Comparison of ENCODE assay signal across 10 cellular contexts in genomic region chr12:51847830-51848727, GRCh38. TPM values are rescaled to one million over a fixed set of nuclear protein-coding genes. Genes with fewer than 3 reads are reported as not detected.
DNase-seq lines count a peak whose midpoint lies in the region; ATAC-seq and TF ChIP-seq lines count a peak whose summit lies in the region.
"Had no signal": no experiment of that assay in that cellular context is flagged by ENCODE, and none has a peak within 500 bp of the region (broad histone marks: within the 10 kb centered on the region; RNA-seq: fewer than 3 reads in every experiment).

Gene FIGNL2, minus strand, starts transcription at chr12:51848718. Its CDS starts 26,305 bp downstream, at chr12:51822413.

- ATAC-seq in sciatic nerve = peak; percentile 63

- no peaks in the 10 kb centered on the region for H3K9me3 Mint-ChIP-seq in CD8-positive, alpha-beta memory T cell

- peaks cover 28% of the 10 kb centered on the region for H3K27me3 ChIP-seq in CD8-positive, alpha-beta memory T cell (ENCODE audit: insufficient read depth, low read length, poor library complexity, severe bottlenecking)
- peaks cover 27% of the 10 kb centered on the region for H3K27me3 ChIP-seq in iPS DF 6.9 (ENCODE audit: control insufficient read depth, insufficient read depth, low read length)

- no peak within 1 kb of the TSS for H3K27ac ChIP-seq in CD8-positive, alpha-beta memory T cell (ENCODE audit: low read depth, low read length)
- H3K27ac ChIP-seq in VCaP = peak within 1 kb of the TSS; percentile 67
- no peak within 1 kb of the TSS for H3K27ac ChIP-seq in iPS DF 6.9 (ENCODE audit: low read length)

- POLR2A ChIA-PET in CD8-positive, alpha-beta memory T cell (lab: Charles Lee) = no interaction called here

- no peaks in the 10 kb centered on the region for H3K36me3 ChIP-seq in CD8-positive, alpha-beta memory T cell (ENCODE audit: insufficient read depth, low read length)
- no peaks in the 10 kb centered on the region for H3K36me3 ChIP-seq in iPS DF 6.9 (ENCODE audit: control insufficient read depth, insufficient read depth, low read length)

- H3K36me3 Mint-ChIP-seq in CD8-positive, alpha-beta memory T cell = peaks cover 0 to 4% (median 0%) of the 10 kb centered on the region in 3 donors

- intact Hi-C loops in sciatic nerve (cut with DNase I) = no loop called here

- no peak for TF ChIP-seq CTCF in VCaP (conservative IDR thresholded peaks at IDR 0.05)

- H3K4me3 Mint-ChIP-seq in CD8-positive, alpha-beta memory T cell = peak within 1 kb of the TSS; percentile 41 to 81 (median 59)

- peaks cover 5 to 26% (median 13%) of the 10 kb centered on the region in 3 donors for H3K4me1 Mint-ChIP-seq in CD8-positive, alpha-beta memory T cell

- H3K9me3 ChIP-seq in CD8-positive, alpha-beta memory T cell (ENCODE audit: low read length) = no peaks in the 10 kb centered on the region
- no peaks in the 10 kb centered on the region for H3K9me3 ChIP-seq in iPS DF 6.9 (ENCODE audit: control insufficient read depth, insufficient read depth, low read length)

- peaks cover 37 to 58% of the 10 kb centered on the region in 2 donors for H3K27me3 Mint-ChIP-seq in CD8-positive, alpha-beta memory T cell

- peak within 1 kb of the TSS in 1 of 8 donors; percentile 57 for H3K27ac Mint-ChIP-seq in CD8-positive, alpha-beta memory T cell

- peaks cover 8% of the 10 kb centered on the region for H3K4me1 ChIP-seq in CD8-positive, alpha-beta memory T cell (ENCODE audit: insufficient read depth, low read length)
- peaks cover 10% of the 10 kb centered on the region for H3K4me1 ChIP-seq in iPS DF 6.9 (ENCODE audit: control insufficient read depth, insufficient read depth, low read length)

- H3K4me3 ChIP-seq in CD8-positive, alpha-beta memory T cell (ENCODE audit: low read length) = no peak within 1 kb of the TSS
- H3K4me3 ChIP-seq in iPS DF 6.9 (ENCODE audit: low read length) = peak within 1 kb of the TSS; percentile 67

- no CpG with 5 or more reads among the region's 84 CpGs for WGBS in iPS DF 6.9 (ENCODE audit: insufficient coverage, insufficient read length)

- CTCF ChIA-PET in CD8-positive, alpha-beta memory T cell (lab: Charles Lee) = no interaction called here

- no peak for DNase-seq in CD8-positive, alpha-beta memory T cell
- DNase-seq in iPS DF 6.9 (ENCODE audit: low read depth, low spot score) = no peak
- peak; percentile 76 for DNase-seq in sciatic nerve (ENCODE audit: low spot score)
- no peak for DNase-seq in NCI-H2227 (lab: John Stamatoyannopoulos, UW; ENCODE audit: unreplicated experiment)
- no peak for DNase-seq in DMS153 treated with DMSO at 0.1 percent for 48 hours (lab: John Stamatoyannopoulos, UW; ENCODE audit: unreplicated experiment)
- DNase-seq in NCI-H2196 treated with DMSO at 0.1 percent for 48 hours (lab: John Stamatoyannopoulos, UW; ENCODE audit: unreplicated experiment) = no peak
- no peak for DNase-seq in stimulated activated CD4-positive, alpha-beta T cell treated with anti-CD3 and anti-CD28 coated beads, Interleukin-2, amount 100 ng/mL, for 48 hours
- DNase-seq: NCI-H524 treated with DMSO at 0.1 percent for 48 hours; stimulated activated CD4-positive, alpha-beta T cell treated with anti-CD3 and anti-CD28 coated beads, Interleukin-4, amount 100 ng/mL, for 4 hours had no signal

RNA-seq across cellular contexts. Expression of gene FIGNL2, which starts in this region (rescaled TPM):
- total RNA-seq in CD8-positive, alpha-beta memory T cell = under 1 TPM; 0.42 to 0.70 TPM
- polyA plus RNA-seq in CD8-positive, alpha-beta memory T cell = 0.12 TPM
- total RNA-seq in sciatic nerve = 4.0 TPM
